ENCODE assay signal across 24 cellular contexts in the genomic region with DNA sequence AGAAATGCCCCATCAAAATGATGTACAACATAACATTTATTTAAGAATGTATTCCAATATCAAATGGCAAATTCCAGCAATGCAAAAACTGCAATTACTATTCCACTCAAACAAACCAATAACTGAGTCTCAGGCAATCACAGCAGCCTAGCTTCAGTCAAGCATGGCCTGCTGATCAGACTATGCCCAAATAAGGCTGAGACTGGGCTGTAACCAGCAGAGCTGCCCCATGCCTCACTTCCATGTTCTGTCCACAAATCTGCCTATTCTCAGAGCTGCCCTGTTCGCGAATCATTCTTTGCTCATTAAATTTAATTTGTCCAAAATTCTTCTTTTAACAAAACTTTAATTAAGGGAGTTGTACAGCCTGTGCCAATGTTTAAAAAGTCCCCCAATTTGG.
"Had no signal": no experiment of that assay in that cellular context is flagged by ENCODE, and none has a peak within 500 bp of the region (broad histone marks: within the 10 kb centered on the region; RNA-seq: fewer than 3 reads in every experiment).

No MANE protein-coding gene starts in this region.

- H3K36me3 Mint-ChIP-seq: mesothelial cell of epicardium; naive B cell; natural killer cell treated with Interleukin-12 subunit alpha and Interleukin-12 subunit beta and Interleukin-15 and Interleukin-18, amount 100 ng/mL, for 72 hours; stimulated activated memory B cell treated with anti-CD40 and anti-IgM and Interleukin-4, amounts not matched to agents 10 μg/mL and 1 μg/mL and 100 μg/mL, for 72 hours had no signal

- H3K27ac Mint-ChIP-seq: effector memory CD8-positive, alpha-beta T cell; mesothelial cell of epicardium; natural killer cell treated with Interleukin-12 subunit alpha and Interleukin-12 subunit beta and Interleukin-15 and Interleukin-18, amount 100 ng/mL, for 72 hours; progenitor cell of endocrine pancreas; stimulated activated memory B cell treated with anti-CD40 and anti-IgM and Interleukin-4, amounts not matched to agents 10 μg/mL and 1 μg/mL and 100 μg/mL, for 72 hours had no signal

- H3K79me2 ChIP-seq: parathyroid adenoma had no signal

- H3K27me3 ChIP-seq: gastrocnemius medialis, left lung, right lobe of liver, tibial nerve, upper lobe of left lung had no signal

- H3K4me1 ChIP-seq: gastrocnemius medialis, left lung, parathyroid adenoma, right lobe of liver, tibial nerve, upper lobe of left lung had no signal

- H3K9me3 Mint-ChIP-seq: effector memory CD8-positive, alpha-beta T cell; naive B cell; natural killer cell treated with Interleukin-12 subunit alpha and Interleukin-12 subunit beta and Interleukin-15 and Interleukin-18, amount 100 ng/mL, for 72 hours; neural crest cell; stimulated activated memory B cell treated with anti-CD40 and anti-IgM and Interleukin-4, amounts not matched to agents 10 μg/mL and 1 μg/mL and 100 μg/mL, for 72 hours had no signal

- ATAC-seq: effector memory CD8-positive, alpha-beta T cell; gastrocnemius medialis; left lung; mucosa of descending colon; natural killer cell treated with Interleukin-12 subunit alpha and Interleukin-12 subunit beta and Interleukin-15 and Interleukin-18, amount 100 ng/mL, for 72 hours; right lobe of liver; stimulated activated memory B cell treated with anti-CD40 and anti-IgM and Interleukin-4, amounts not matched to agents 10 μg/mL and 1 μg/mL and 100 μg/mL, for 72 hours; stimulated activated naive CD8-positive, alpha-beta T cell treated with anti-CD3 and anti-CD28 coated beads, Interleukin-15, Interleukin-2, amounts not matched to agents 100 U/mL and 50 U/mL, for 24 hours had no signal

- H3K9me3 ChIP-seq: gastrocnemius medialis, left lung, mucosa of descending colon, right lobe of liver, thoracic aorta, tibial nerve, upper lobe of left lung had no signal

- H3K27me3 Mint-ChIP-seq: stimulated activated memory B cell treated with anti-CD40 and anti-IgM and Interleukin-4, amounts not matched to agents 10 μg/mL and 1 μg/mL and 100 μg/mL, for 72 hours had no signal

- H2AFZ ChIP-seq: parathyroid adenoma had no signal

- H3K4me3 ChIP-seq: gastrocnemius medialis, left lung, mucosa of descending colon, right lobe of liver, thoracic aorta, tibial nerve, upper lobe of left lung had no signal

- H3K9ac ChIP-seq: parathyroid adenoma had no signal

- DNase-seq: cortex of kidney; effector memory CD8-positive, alpha-beta T cell; erythroblast; foreskin fibroblast; gastrocnemius medialis; left cardiac atrium; left lung; mesenchymal stem cell; mucosa of descending colon; naive B cell; right lobe of liver; small intestine; stimulated activated CD4-positive, alpha-beta T cell treated with anti-CD3 and anti-CD28 coated beads, Interleukin-15, amount 100 ng/mL, for 24 hours; stimulated activated CD4-positive, alpha-beta T cell treated with anti-CD3 and anti-CD28 coated beads, Interleukin-4, amount 100 ng/mL, for 1 hour; stimulated activated naive CD8-positive, alpha-beta T cell treated with anti-CD3 and anti-CD28 coated beads, Interleukin-15, Interleukin-2, amounts not matched to agents 100 U/mL and 50 U/mL, for 24 hours; upper lobe of left lung had no signal

- H3K36me3 ChIP-seq: gastrocnemius medialis, left lung, right lobe of liver, thoracic aorta, tibial nerve, upper lobe of left lung had no signal

- H3K4me1 Mint-ChIP-seq: mesothelial cell of epicardium; naive B cell; neural crest cell; stimulated activated memory B cell treated with anti-CD40 and anti-IgM and Interleukin-4, amounts not matched to agents 10 μg/mL and 1 μg/mL and 100 μg/mL, for 72 hours had no signal

- H3K4me3 Mint-ChIP-seq: effector memory CD8-positive, alpha-beta T cell; mesothelial cell of epicardium; naive B cell; natural killer cell treated with Interleukin-12 subunit alpha and Interleukin-12 subunit beta and Interleukin-15 and Interleukin-18, amount 100 ng/mL, for 72 hours; neural crest cell; stimulated activated memory B cell treated with anti-CD40 and anti-IgM and Interleukin-4, amounts not matched to agents 10 μg/mL and 1 μg/mL and 100 μg/mL, for 72 hours had no signal

- H3K27ac ChIP-seq: gastrocnemius medialis, left lung, parathyroid adenoma, right lobe of liver, thoracic aorta, tibial nerve, upper lobe of left lung had no signal
